In genomic region chr2:121626777-121627524, GRCh38 we compare ENCODE assay signal across 9 cellular contexts. TPM values are rescaled to one million over a fixed set of nuclear protein-coding genes. Genes with fewer than 3 reads are reported as not detected.
A peak's percentile ranks its signal among the peaks of the same experiment; 100 is the strongest.
DNase-seq lines count a peak whose midpoint lies in the region; ATAC-seq lines count a peak whose summit lies in the region.
"Had no signal": no experiment of that assay in that cellular context is flagged by ENCODE, and none has a peak within 500 bp of the region (broad histone marks: within the 10 kb centered on the region; RNA-seq: fewer than 3 reads in every experiment).

No MANE protein-coding gene starts in this region.

- no peak for ATAC-seq in HG03432 (IDR thresholded peaks at IDR 0.05; ENCODE audit: unreplicated experiment)
- no peak for ATAC-seq in GM21447 (IDR thresholded peaks at IDR 0.05; ENCODE audit: unreplicated experiment)

- DNase-seq in M059J (ENCODE audit: low read depth) (peak; percentile 49), cerebellar cortex (ENCODE audit: low spot score) (peak; percentile 29), iris pigment epithelial cell (ENCODE audit: low read depth) (peak; percentile 95), smooth muscle cell of the brain vasculature (ENCODE audit: low read depth, low spot score) (peak; percentile 84), foreskin melanocyte (no peak)
- DNase-seq in activated effector memory CD4-positive, alpha-beta T cell treated with Interleukin-2 at 50 U/mL for 16 hours: no peak
- DNase-seq: NCI-H1417 treated with DMSO at 0.1 percent for 48 hours had no signal

RNA-seq across cellular contexts. Expression of gene CLASP1, which starts 22.3 kb away (rescaled TPM):
- total RNA-seq in M059J (2014; rRNA removed; shearing (Covaris generic)): 30.8 and 40.6 TPM in 2 replicates

Comparison
In these comparisons a context has a peak if more than half of its experiments do, and no peak if none do; other contexts are left out.
1. DNase-seq: peak in M059J (single experiment), cerebellar cortex (single experiment), iris pigment epithelial cell (single experiment) and smooth muscle cell of the brain vasculature (single experiment); none in foreskin melanocyte (single experiment) and activated effector memory CD4-positive, alpha-beta T cell treated with Interleukin-2 at 50 U/mL for 16 hours (single experiment).